Comparison of ENCODE assay signal across 9 cellular contexts in genomic region chr15:98671060-98672008, GRCh38. TPM values are rescaled to one million over a fixed set of nuclear protein-coding genes. Genes with fewer than 3 reads are reported as not detected.
A peak's percentile ranks its signal among the peaks of the same experiment; 100 is the strongest.
DNase-seq lines count a peak whose midpoint lies in the region; ATAC-seq and TF ChIP-seq lines count a peak whose summit lies in the region.
"Had no signal": no experiment of that assay in that cellular context is flagged by ENCODE, and none has a peak within 500 bp of the region (broad histone marks: within the 10 kb centered on the region; RNA-seq: fewer than 3 reads in every experiment).

No MANE protein-coding gene starts in this region.

- TF ChIP-seq CTCF in astrocyte of the spinal cord (IDR thresholded peaks at IDR 0.05; ENCODE audit: low read depth, low read length), result no peak
- no peak for TF ChIP-seq CTCF in BE2C (IDR thresholded peaks at IDR 0.05; ENCODE audit: low read depth, low read length)

- peaks cover 25% of the 10 kb centered on the region for H3F3A ChIP-seq in GM23248 (ENCODE audit: insufficient read depth)

- H4K20me1 ChIP-seq in GM23248 (ENCODE audit: insufficient read depth), result peaks cover 3% of the 10 kb centered on the region; the same call in 1 of the 2 replicates

- peak overlapping the region; percentile 68 for H3K9ac ChIP-seq in GM23248
- peak overlapping the region; percentile 52 for H3K9ac ChIP-seq in iPS-18a (ENCODE audit: low read length)

- H3K4me1 ChIP-seq in GM23248 (ENCODE audit: insufficient read depth), result peaks cover 44% of the 10 kb centered on the region
- peaks cover 61% of the 10 kb centered on the region for H3K4me1 ChIP-seq in iPS-18a (ENCODE audit: control insufficient read depth, low read depth, low read length)
- H3K4me1 ChIP-seq in BE2C, result peaks cover 40% of the 10 kb centered on the region

- peak; percentile 85 for ATAC-seq in sciatic nerve
- no peak for ATAC-seq in GM21576 (IDR thresholded peaks at IDR 0.05; ENCODE audit: unreplicated experiment)

- DNase-seq in GM23248 (peak; percentile 74), astrocyte of the spinal cord (ENCODE audit: low read depth, low spot score) (peak; percentile 60), sciatic nerve (ENCODE audit: low spot score) (no peak), midbrain (lab: John Stamatoyannopoulos, UW) (no peak), BE2C (no peak)
- DNase-seq in effector CD4-positive, alpha-beta T cell, result no peak
- DNase-seq: activated naive CD4-positive, alpha-beta T cell treated with anti-CD3 and anti-CD28 coated beads, Interleukin-2, amount 50 U/mL, for 16 hours had no signal

- peaks cover 100% of the 10 kb centered on the region for H3K79me2 ChIP-seq in GM23248 (ENCODE audit: insufficient read depth)

- H3K9me2 ChIP-seq in GM23248 (ENCODE audit: insufficient read depth), result no peaks in the 10 kb centered on the region

- H3K4me2 ChIP-seq in GM23248 (ENCODE audit: unreplicated experiment), result peak overlapping the region; percentile 79

- H3K4me3 ChIP-seq in GM23248 (peak overlapping the region; percentile 61), astrocyte of the spinal cord (ENCODE audit: low read depth, low read length) (no peak overlapping the region), iPS-18a (ENCODE audit: low read length) (peak overlapping the region; percentile 44), BE2C (ENCODE audit: low read depth, low read length) (no peak overlapping the region)

- H3K27me3 ChIP-seq in GM23248 (replicated peaks; ENCODE audit: insufficient read depth), result no peaks in the 10 kb centered on the region
- no peaks in the 10 kb centered on the region for H3K27me3 ChIP-seq in iPS-18a (ENCODE audit: control insufficient read depth, insufficient read depth, low read length)
- H3K27me3 ChIP-seq in BE2C, result no peaks in the 10 kb centered on the region

- H2AFZ ChIP-seq in GM23248, result peak overlapping the region; percentile 70

- H3K27ac ChIP-seq in GM23248, result peak overlapping the region; percentile 81
- H3K27ac ChIP-seq in iPS-18a (ENCODE audit: low read length), result peak overlapping the region; percentile 48

- no peaks in the 10 kb centered on the region for H3K9me3 ChIP-seq in GM23248 (ENCODE audit: low read depth)
- no peaks in the 10 kb centered on the region for H3K9me3 ChIP-seq in iPS-18a (ENCODE audit: control insufficient read depth, low read depth, low read length)
- no peaks in the 10 kb centered on the region for H3K9me3 ChIP-seq in BE2C

- no peaks in the 10 kb centered on the region for H3K36me3 ChIP-seq in GM23248 (ENCODE audit: low read depth)
- H3K36me3 ChIP-seq in iPS-18a (ENCODE audit: control insufficient read depth, low read depth, low read length), result no peaks in the 10 kb centered on the region
- peaks cover 16% of the 10 kb centered on the region for H3K36me3 ChIP-seq in BE2C

- intact Hi-C loops in sciatic nerve (cut with DNase I), result no loop called here

- 33 to 39% methylated on average over 6 of the region's 6 CpGs for WGBS in GM23248 (ENCODE audit: low coverage in 1 of 2, low lambda C conversion rate in 2 of 2, missing lambda C conversion rate in 2 of 2), 2 experiments

- in situ Hi-C loops in GM23248 (cut with MboI) (loop anchor here (25.0 kb wide), 1 partner anchor 391 kb away; no protein-coding TSS in a partner anchor), astrocyte of the spinal cord (cut with HindIII; ENCODE audit: low sequenced_read_pairs) (no loop called here)

RNA-seq across cellular contexts. Expression of gene IGF1R, which starts 23.0 kb away (rescaled TPM):
- 23.6 and 48.6 TPM in 2 replicates for total RNA-seq in GM23248 (2014; rRNA removed; shearing (Covaris generic))
- 22.0 and 26.5 TPM in 2 replicates for polyA plus RNA-seq in GM23248 (2016; fragmentation: Nextera tagmentation; extraction: Ambion mirVana)
- total RNA-seq in sciatic nerve, result 85.9 TPM
- 42.3 TPM for polyA plus RNA-seq in BE2C (2012; ENCODE audit: insufficient read depth, insufficient read length, low read depth)

Comparison
In these comparisons a context has a peak if more than half of its experiments do, and no peak if none do; other contexts are left out.
1. DNase-seq: peak in GM23248 (single experiment) and astrocyte of the spinal cord (single experiment); none in sciatic nerve (single experiment), midbrain (single experiment), effector CD4-positive, alpha-beta T cell (single experiment) and BE2C (single experiment).
2. H3K4me3 ChIP-seq: peak in GM23248 (single experiment) and iPS-18a (single experiment); none in astrocyte of the spinal cord (single experiment) and BE2C (single experiment).